Comparison of ENCODE assay signal across 15 cellular contexts in genomic region chr11:123378096-123378495, GRCh38. TPM values are rescaled to one million over a fixed set of nuclear protein-coding genes. Genes with fewer than 3 reads are reported as not detected.
DNase-seq lines count a peak whose midpoint lies in the region; ATAC-seq and TF ChIP-seq lines count a peak whose summit lies in the region.
"Had no signal": no experiment of that assay in that cellular context is flagged by ENCODE, and none has a peak within 500 bp of the region (broad histone marks: within the 10 kb centered on the region; RNA-seq: fewer than 3 reads in every experiment).

No MANE protein-coding gene starts in this region.

- no peak overlapping the region for H3K4ac ChIP-seq in trophoblast cell (ENCODE audit: low read depth, low read length)

- no peak overlapping the region for H3K27ac ChIP-seq in PC-3 (ENCODE audit: low read length)
- H3K27ac ChIP-seq in trophoblast cell (ENCODE audit: low read depth, low read length) = peak overlapping the region; percentile 79
- H3K27ac ChIP-seq: BLaER1 treated with 17β-estradiol and CSF1 and Interleukin-3, amounts not matched to agents 10 nM and 100 nM; GM23248 had no signal

- H3K23ac ChIP-seq in trophoblast cell (ENCODE audit: low read length) = peak overlapping the region; percentile 62

- WGBS in trophoblast cell (ENCODE audit: extremely low coverage, insufficient coverage, insufficient read length) = no CpG with 5 or more reads among the region's 3 CpGs

- H2BK5ac ChIP-seq in trophoblast cell (ENCODE audit: low read depth, low read length, poor library complexity) = peak overlapping the region; percentile 42

- H3K18ac ChIP-seq in trophoblast cell (ENCODE audit: low read length) = no peak overlapping the region

- intact Hi-C loops in PC-3 (cut with micrococcal nuclease) = no loop called here

- H3K14ac ChIP-seq in trophoblast cell (ENCODE audit: low read length) = no peak overlapping the region

- no peaks in the 10 kb centered on the region for H3K9me3 Mint-ChIP-seq in progenitor cell of endocrine pancreas (ENCODE audit: low read depth)
- H3K9me3 Mint-ChIP-seq: CD8-positive, alpha-beta T cell had no signal

- H3K27ac Mint-ChIP-seq in progenitor cell of endocrine pancreas = no peak overlapping the region
- H3K27ac Mint-ChIP-seq: B cell; CD8-positive, alpha-beta T cell had no signal

- no peaks in the 10 kb centered on the region for H3K4me1 Mint-ChIP-seq in progenitor cell of endocrine pancreas (ENCODE audit: low read depth)
- H3K4me1 Mint-ChIP-seq: B cell had no signal

- ATAC-seq in PC-3 = no peak
- peak; percentile 37 for ATAC-seq in esophagus mucosa
- ATAC-seq: CD8-positive, alpha-beta T cell; GM12878 had no signal

- no peaks in the 10 kb centered on the region for H4K20me1 ChIP-seq in PC-3 (ENCODE audit: low read length)
- H4K20me1 ChIP-seq: BLaER1 treated with 17β-estradiol and CSF1 and Interleukin-3, amounts not matched to agents 10 nM and 100 nM had no signal

- no peak overlapping the region for H4K12ac ChIP-seq in trophoblast cell (ENCODE audit: low read depth, low read length)

- no peaks in the 10 kb centered on the region for H3K9me2 ChIP-seq in PC-3 (replicated peaks; ENCODE audit: low read length)

- no peaks in the 10 kb centered on the region for H3K36me3 Mint-ChIP-seq in progenitor cell of endocrine pancreas (ENCODE audit: insufficient read depth)
- H3K36me3 Mint-ChIP-seq: CD8-positive, alpha-beta T cell had no signal

- H3K4me2 ChIP-seq in PC-3 (ENCODE audit: low read length) (no peak overlapping the region), trophoblast cell (ENCODE audit: low read length) (peak overlapping the region; percentile 54)

- H2BK120ac ChIP-seq in trophoblast cell (ENCODE audit: insufficient read depth, low read length, poor library complexity) = no peak overlapping the region

- POLR2A ChIA-PET in PC-3 (lab: Charles Lee; ENCODE audit: unreplicated experiment) = no interaction called here

- H3K79me2 ChIP-seq in PC-3 (ENCODE audit: low read length) (no peaks in the 10 kb centered on the region), trophoblast cell (ENCODE audit: control insufficient read depth, insufficient read depth, low read length, poor library complexity) (no peaks in the 10 kb centered on the region)

- no peak overlapping the region for H4K91ac ChIP-seq in trophoblast cell (ENCODE audit: low read depth, low read length)

- TF ChIP-seq CTCF in PC-3 (conservative IDR thresholded peaks at IDR 0.05; ENCODE audit: low read depth, low read length) (no peak), progenitor cell of endocrine pancreas (IDR thresholded peaks at IDR 0.05; ENCODE audit: unreplicated experiment) (no peak)

- peaks cover 4% of the 10 kb centered on the region for H3K79me1 ChIP-seq in trophoblast cell (ENCODE audit: low read length)

- H3K4me1 ChIP-seq in PC-3 (ENCODE audit: insufficient read depth, low read length) (no peaks in the 10 kb centered on the region), trophoblast cell (ENCODE audit: control insufficient read depth in 1 of 2, insufficient read depth in 2 of 2, low read length in 2 of 2) (peaks cover 8 to 10% of the 10 kb centered on the region in 2 experiments)

- H3K4me3 Mint-ChIP-seq in progenitor cell of endocrine pancreas (ENCODE audit: low read depth) = no peak overlapping the region
- H3K4me3 Mint-ChIP-seq: B cell; CD8-positive, alpha-beta T cell had no signal

- H4K8ac ChIP-seq in trophoblast cell (ENCODE audit: low read depth, low read length) = no peak overlapping the region

- peak; percentile 15 for DNase-seq in PC-3
- peak; percentile 60 to 94 for DNase-seq in trophoblast cell
- no peak for DNase-seq in progenitor cell of endocrine pancreas (ENCODE audit: low spot score, unreplicated experiment)
- no peak for DNase-seq in activated CD8-positive, alpha-beta memory T cell treated with anti-CD3 and anti-CD28 coated beads, Interleukin-2, amount 50 U/mL, for 4 hours
- no peak for DNase-seq in activated naive CD4-positive, alpha-beta T cell treated with Interleukin-2 at 50 U/mL for 16 hours
- DNase-seq: Calu3; CD8-positive, alpha-beta T cell; DMS79 treated with DMSO at 0.1 percent for 48 hours; GM23248; HCEC 1CT; IMR-90 had no signal

- H3K36me3 ChIP-seq in PC-3 (ENCODE audit: low read depth, low read length) = no peaks in the 10 kb centered on the region
- H3K36me3 ChIP-seq in trophoblast cell (ENCODE audit: control insufficient read depth in 1 of 2, insufficient read depth in 2 of 2, low read length in 2 of 2) = no peaks in the 10 kb centered on the region
- H3K36me3 ChIP-seq: BLaER1 treated with 17β-estradiol and CSF1 and Interleukin-3, amounts not matched to agents 10 nM and 100 nM had no signal

- H2BK12ac ChIP-seq in trophoblast cell (ENCODE audit: low read length) = no peak overlapping the region

- H2AFZ ChIP-seq in PC-3 (ENCODE audit: low read length) (no peak overlapping the region), trophoblast cell (ENCODE audit: insufficient read depth, low read length, poor library complexity) (no peak overlapping the region)
- H2AFZ ChIP-seq: GM23248 had no signal

- no TSS peak for BruUV-seq in PC-3 (replicated peaks; lab: Mats Ljungman, UMichigan)

- H3K27me3 ChIP-seq in PC-3 (ENCODE audit: low read length) (peaks cover 72% of the 10 kb centered on the region), trophoblast cell (ENCODE audit: insufficient read depth, low read length) (no peaks in the 10 kb centered on the region)
- H3K27me3 ChIP-seq: BLaER1 treated with 17β-estradiol and CSF1 and Interleukin-3, amounts not matched to agents 10 nM and 100 nM had no signal

- peaks cover 30% of the 10 kb centered on the region for H3K27me3 Mint-ChIP-seq in progenitor cell of endocrine pancreas
- H3K27me3 Mint-ChIP-seq: B cell had no signal

- no peaks in the 10 kb centered on the region for H3F3A ChIP-seq in PC-3 (ENCODE audit: low read length, unreplicated experiment)

- H3K4me3 ChIP-seq in PC-3 (ENCODE audit: low read length) (no peak overlapping the region), trophoblast cell (ENCODE audit: low read depth, low read length) (no peak overlapping the region)
- H3K4me3 ChIP-seq: BLaER1 treated with 17β-estradiol and CSF1 and Interleukin-3, amounts not matched to agents 10 nM and 100 nM; GM12878; GM23248 had no signal

- H3K9ac ChIP-seq in PC-3 (ENCODE audit: low read length) (no peak overlapping the region), trophoblast cell (ENCODE audit: low read length) (no peak overlapping the region)
- H3K9ac ChIP-seq: BLaER1 treated with 17β-estradiol and CSF1 and Interleukin-3, amounts not matched to agents 10 nM and 100 nM; GM23248 had no signal

- H2AK5ac ChIP-seq in trophoblast cell (ENCODE audit: low read length) = no peak overlapping the region

- H3K9me3 ChIP-seq in PC-3 (ENCODE audit: low read length) (no peaks in the 10 kb centered on the region), trophoblast cell (ENCODE audit: insufficient read depth, low read depth, low read length) (no peaks in the 10 kb centered on the region)
- H3K9me3 ChIP-seq: BLaER1 treated with 17β-estradiol and CSF1 and Interleukin-3, amounts not matched to agents 10 nM and 100 nM had no signal

- CTCF ChIA-PET in PC-3 (lab: Charles Lee) = no interaction called here

RNA-seq across cellular contexts. Expression of gene GRAMD1B, which starts 52.0 kb away (rescaled TPM):
- total RNA-seq in PC-3 (2014; rRNA removed) (82.1 and 110 TPM in 2 replicates), esophagus mucosa (1.4 TPM), progenitor cell of endocrine pancreas (4.5 and 5.1 TPM in 2 replicates)
- 8.6 and 10.2 TPM in 2 replicates for polyA plus RNA-seq in trophoblast cell (2013)

Comparison
In these comparisons a context has a peak if more than half of its experiments do, and no peak if none do; other contexts are left out.
1. DNase-seq: peak in PC-3 (single experiment) and trophoblast cell (2 of 2); none in progenitor cell of endocrine pancreas (single experiment), activated CD8-positive, alpha-beta memory T cell treated with anti-CD3 and anti-CD28 coated beads, Interleukin-2, amount 50 U/mL, for 4 hours (single experiment) and activated naive CD4-positive, alpha-beta T cell treated with Interleukin-2 at 50 U/mL for 16 hours (single experiment).
2. RNA of gene GRAMD1B, which starts 52.0 kb away (total RNA-seq): 82.1 to 110 TPM in PC-3; 4.5 to 5.1 TPM in progenitor cell of endocrine pancreas and 1.4 TPM in esophagus mucosa (single experiment); every median in the first group is over 10 times any median in the second.